ENCODE assay signal across 10 cellular contexts in the genomic region with DNA sequence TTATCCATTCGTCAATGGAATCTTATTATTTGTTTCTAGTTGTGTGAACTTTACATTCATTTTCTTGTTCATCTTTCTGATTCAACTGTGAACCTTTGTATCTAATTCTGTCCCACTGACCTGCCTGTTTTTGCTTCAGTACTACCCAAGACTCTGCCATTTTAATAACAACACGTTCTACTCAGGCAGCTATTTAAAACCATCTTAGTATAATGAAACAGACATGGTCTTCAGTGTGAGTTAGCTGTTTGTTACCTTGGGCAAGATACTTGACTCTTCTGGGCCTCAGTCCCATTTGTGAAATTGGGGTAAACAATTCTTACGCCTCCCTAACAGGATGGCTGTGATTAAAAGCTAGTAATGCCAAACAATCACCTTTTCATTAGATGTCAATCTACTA. TPM values are rescaled to one million over a fixed set of nuclear protein-coding genes. Genes with fewer than 3 reads are reported as not detected.
DNase-seq lines count a peak whose midpoint lies in the region; ATAC-seq, FAIRE-seq and TF ChIP-seq lines count a peak whose summit lies in the region.
"Had no signal": no experiment of that assay in that cellular context is flagged by ENCODE, and none has a peak within 500 bp of the region (broad histone marks: within the 10 kb centered on the region; RNA-seq: fewer than 3 reads in every experiment).

No MANE protein-coding gene starts in this region.

- POLR2A ChIA-PET in GM12878 (lab: Charles Lee), result interaction anchor here (1.1 kb wide), 1 partner anchor 143 kb away, joined by 3 read pairs; no protein-coding TSS in a partner anchor

- no peak for ATAC-seq in left cardiac atrium
- no peak for ATAC-seq in GM12878
- ATAC-seq in HG02870 (IDR thresholded peaks at IDR 0.05; ENCODE audit: unreplicated experiment), result no peak

- RAD21 ChIA-PET in GM12878 (lab: Charles Lee; ENCODE audit: unreplicated experiment), result interaction anchor here (0.9 kb wide), 2 partner anchors 54 to 315 kb away, joined by 3 to 4 read pairs; no protein-coding TSS in a partner anchor

- SMC1A ChIA-PET in GM12878 (lab: Charles Lee; ENCODE audit: uncharacterized antibody, unreplicated experiment), result interaction anchor here (0.7 to 1.0 kb wide), 2 partner anchors 8 to 10 kb away, joined by 3 read pairs; no protein-coding TSS in a partner anchor

- H3K4me3 ChIP-seq in right atrium auricular region (peak overlapping the region; percentile 66 to 87), GM12878 (peak overlapping the region; percentile 96), mesendoderm (ENCODE audit: low read length) (peak overlapping the region; percentile 34), vagina (peak overlapping the region; percentile 55 to 86)

- TF ChIP-seq CTCF in right atrium auricular region (IDR thresholded peaks at IDR 0.05) (no peak), GM12878 (IDR thresholded peaks at IDR 0.05 in 2 of 3, conservative IDR thresholded peaks at IDR 0.05 in 1 of 3; ENCODE audit: control insufficient read depth in 2 of 3, extremely low read depth in 1 of 3, insufficient read depth in 1 of 3, low read depth in 3 of 3, low read length in 3 of 3) (no peak), vagina (IDR thresholded peaks at IDR 0.05) (no peak), GM13977 (IDR thresholded peaks at IDR 0.05; ENCODE audit: extremely low read depth, insufficient read depth, missing control alignments) (no peak)

- H3K23ac ChIP-seq in mesendoderm (ENCODE audit: low read length), result no peak overlapping the region

- CTCF ChIA-PET in GM12878 (lab: Yijun Ruan, JAX), result interaction anchor here (0.5 to 1.4 kb wide), 4 partner anchors 55 to 1577 kb away, joined by 3 to 4 read pairs (median 4); a partner anchor contains a TSS

- WGBS in GM12878 (ENCODE audit: insufficient coverage, insufficient replicate concordance, low lambda C conversion rate, missing lambda C conversion rate), result 2% methylated on average over 3 of the region's 3 CpGs
- no CpG with 5 or more reads among the region's 3 CpGs for WGBS in mesendoderm (ENCODE audit: extremely low coverage, insufficient coverage, low lambda C conversion rate)

- peak overlapping the region; percentile 54 for H3K56ac ChIP-seq in mesendoderm (ENCODE audit: low read length)

- intact Hi-C loops in left cardiac atrium (cut with DNase I), result loop anchor here in 1 of 2 donors (5.0 kb wide), 1 partner anchor 37 kb away; no protein-coding TSS in a partner anchor
- intact Hi-C loops in GM12878 (cut with micrococcal nuclease; ENCODE audit: unreplicated experiment), result loop anchor here (5.0 kb wide), 2 partner anchors 53 to 523 kb away; a partner anchor contains a TSS
- intact Hi-C loops in vagina (cut with DNase I), result no loop called here

- TF ChIP-seq RAD21 in GM12878 (IDR thresholded peaks at IDR 0.05; ENCODE audit: insufficient read depth, low read depth, low read length), result no peak

- H2BK15ac ChIP-seq in mesendoderm (replicated peaks; ENCODE audit: low read depth), result no peak overlapping the region

- H3K36me3 ChIP-seq in right atrium auricular region (no peaks in the 10 kb centered on the region), GM12878 (ENCODE audit: control insufficient read depth in 2 of 2, insufficient read depth in 2 of 2, low read length in 1 of 2) (0 out of 4 replicates have a peak, but pooled peaks cover 0 to 5% of the 10 kb centered on the region in 2 experiments), mesendoderm (ENCODE audit: control insufficient read depth, insufficient read depth, low read length) (no peaks in the 10 kb centered on the region), vagina (no peaks in the 10 kb centered on the region)

- no peak overlapping the region for H3K18ac ChIP-seq in mesendoderm (ENCODE audit: low read length)

- no peaks in the 10 kb centered on the region for H3K27me3 ChIP-seq in right atrium auricular region
- H3K27me3 ChIP-seq in GM12878 (replicated peaks in 1 of 2; ENCODE audit: control insufficient read depth in 2 of 2, insufficient read depth in 2 of 2, low read length in 1 of 2), result no peaks in the 10 kb centered on the region
- H3K27me3 ChIP-seq in mesendoderm (ENCODE audit: insufficient read depth, low read length, poor library complexity), result no peaks in the 10 kb centered on the region
- H3K27me3 ChIP-seq in vagina, result no peaks in the 10 kb centered on the region

- peaks cover 71% of the 10 kb centered on the region for H3K79me2 ChIP-seq in GM12878 (ENCODE audit: control insufficient read depth, insufficient read depth, low read length)
- peaks cover 51% of the 10 kb centered on the region for H3K79me2 ChIP-seq in mesendoderm (ENCODE audit: control insufficient read depth, insufficient read depth, low read length)

- DNase-seq in right atrium auricular region (ENCODE audit: low spot score), result no peak
- no peak for DNase-seq in left cardiac atrium
- DNase-seq in GM12878 (ENCODE audit: low read depth, low spot score), result no peak
- no peak for DNase-seq in mesendoderm
- DNase-seq in vagina (ENCODE audit: extremely low spot score in 2 of 2), result no peak
- DNase-seq in NK-92 (lab: John Stamatoyannopoulos, UW; ENCODE audit: unreplicated experiment), result no peak
- DNase-seq in GM13977 (ENCODE audit: low spot score), result no peak
- DNase-seq: amniotic stem cell had no signal

- peaks cover 0 to 56% of the 10 kb centered on the region in 2 donors for H3K4me1 ChIP-seq in right atrium auricular region
- peaks cover 21% of the 10 kb centered on the region for H3K4me1 ChIP-seq in GM12878 (ENCODE audit: control insufficient read depth, insufficient read depth, low read length)
- peaks cover 7% of the 10 kb centered on the region for H3K4me1 ChIP-seq in mesendoderm (ENCODE audit: control insufficient read depth, low read depth, low read length)
- H3K4me1 ChIP-seq in vagina, result peaks cover 61% of the 10 kb centered on the region

- no peak overlapping the region for H2AK5ac ChIP-seq in mesendoderm (ENCODE audit: low read length)

- no peak overlapping the region for H2AFZ ChIP-seq in GM12878 (ENCODE audit: control insufficient read depth, low read depth, low read length)

- H2BK120ac ChIP-seq in mesendoderm (ENCODE audit: low read depth, low read length), result no peak overlapping the region

- H3K4me2 ChIP-seq in GM12878 (ENCODE audit: control insufficient read depth, insufficient read depth), result peak overlapping the region; percentile 96
- peak overlapping the region; percentile 72 for H3K4me2 ChIP-seq in mesendoderm (ENCODE audit: low read length)

- H3K4ac ChIP-seq in mesendoderm (ENCODE audit: low read depth, low read length), result no peak overlapping the region

- in situ Hi-C loops in GM12878 (cut with MboI) (no loop called here), GM13977 (cut with MboI; ENCODE audit: low pct_unique_long_range_greater_than_20kb, low sequenced_read_pairs, unreplicated experiment) (no loop called here)

- TF ChIP-seq POLR2A in GM12878 (IDR thresholded peaks at IDR 0.05; ENCODE audit: low read depth, low read length) (no peak), vagina (IDR thresholded peaks at IDR 0.05) (no peak)

- H2BK5ac ChIP-seq in mesendoderm (ENCODE audit: low read length), result no peak overlapping the region

- H4K8ac ChIP-seq in mesendoderm (ENCODE audit: low read depth, low read length), result no peak overlapping the region

- H3K9ac ChIP-seq in GM12878 (ENCODE audit: control insufficient read depth, insufficient read depth, low read length), result peak overlapping the region; percentile 94
- H3K9ac ChIP-seq in mesendoderm (ENCODE audit: low read length), result peak overlapping the region; percentile 96

- H3K27ac ChIP-seq in right atrium auricular region, result peak overlapping the region; percentile 96 to 97
- H3K27ac ChIP-seq in GM12878 (ENCODE audit: control insufficient read depth, insufficient read depth), result peak overlapping the region; percentile 93
- H3K27ac ChIP-seq in mesendoderm (ENCODE audit: low read depth, low read length), result no peak overlapping the region
- H3K27ac ChIP-seq in vagina, result peak overlapping the region; percentile 94

- peaks cover 13% of the 10 kb centered on the region for H3K79me1 ChIP-seq in mesendoderm (ENCODE audit: low read length)

- FAIRE-seq in GM12878 (lab: Jason Lieb, UNC), result no peak

- no peak overlapping the region for H4K5ac ChIP-seq in mesendoderm (ENCODE audit: low read length)

- no TSS peak for BruUV-seq in GM12878 (replicated peaks; lab: Mats Ljungman, UMichigan)

- TF ChIP-seq EP300 in GM12878 (IDR thresholded peaks at IDR 0.05; ENCODE audit: borderline replicate concordance in 1 of 2, control insufficient read depth in 1 of 2, low read depth in 2 of 2, low read length in 2 of 2), result no peak

- H4K20me1 ChIP-seq in GM12878 (ENCODE audit: control insufficient read depth, insufficient read depth), result peaks cover 15% of the 10 kb centered on the region; the same call in 1 of the 2 replicates

- H3K9me3 ChIP-seq in right atrium auricular region (no peaks in the 10 kb centered on the region), GM12878 (replicated peaks; ENCODE audit: control insufficient read depth, insufficient read depth, low read length) (no peaks in the 10 kb centered on the region; the same call in 2 of the 3 replicates), vagina (no peaks in the 10 kb centered on the region)

RNA-seq across cellular contexts. Expression of a gene that starts 1.6 kb away (rescaled TPM):
- total RNA-seq in right atrium auricular region (100 to 1,000 TPM; 116 to 206 TPM), left cardiac atrium (100 to 1,000 TPM; 100 to 128 TPM), GM12878 (2014; rRNA removed) (90.4 and 92.4 TPM in 2 replicates), GM12878 (2014; rRNA removed; fragmentation: Illumina TruSeq; extraction: Trizol) (75.4 and 76.9 TPM in 2 replicates), GM12878 (2021) (62.0 and 70.8 TPM in 2 replicates), vagina (51.3 TPM)
- total RNA-seq in GM12878 (2013; cell fraction: nucleolus; rRNA removed), result 81.8 and 91.0 TPM in 2 replicates
- 24.3 TPM for polyA plus RNA-seq in GM12878 (2011; ENCODE audit: low read depth)
- polyA plus RNA-seq in GM12878 (2011; rRNA removed) (89.6 and 133 TPM in 2 replicates), GM12878 (2014; fragmentation: Illumina TruSeq; extraction: Trizol) (77.0 and 87.6 TPM in 2 replicates), GM12878 (2014; fragmentation: Nextera tagmentation; extraction: Ambion mirVana) (10 to 100 TPM; 17.5 to 38.9 TPM), GM12878 (2014; rRNA removed) (54.1 and 57.1 TPM in 2 replicates), GM12878 (2016; fragmentation: Nextera tagmentation; extraction: Ambion mirVana) (10 to 100 TPM; 73.0 to 73.1 TPM)
- polyA plus RNA-seq in GM12878 (2011; cell fraction: cytosol; rRNA removed), result 40.1 and 43.1 TPM in 2 replicates
- 33.3 and 35.5 TPM in 2 replicates for polyA plus RNA-seq in GM12878 (2011; cell fraction: nucleus; rRNA removed)
- polyA plus RNA-seq in GM12878 (2012), result 43.7 and 47.7 TPM in 2 replicates
- polyA minus RNA-seq in GM12878 (2011; rRNA and poly(A)+ RNA removed), result 60.2 and 93.3 TPM in 2 replicates
- 41.0 and 48.2 TPM in 2 replicates for polyA minus RNA-seq in GM12878 (2011; cell fraction: cytosol; rRNA and poly(A)+ RNA removed)
- 28.3 and 41.4 TPM in 2 replicates for polyA minus RNA-seq in GM12878 (2011; cell fraction: nucleus; rRNA and poly(A)+ RNA removed)
- polyA plus RNA-seq in mesendoderm (2013, experiment 1 of 2), result 25.5 TPM
- polyA plus RNA-seq in mesendoderm (2013, experiment 2 of 2), result 24.7 TPM

RNA-seq across cellular contexts. Expression of a gene that starts 42.0 kb away (rescaled TPM):
- total RNA-seq in right atrium auricular region (10 to 100 TPM in 1 of 2 donors, 1 to 10 TPM in 1; 7.3 to 30.2 TPM), left cardiac atrium (10 to 100 TPM; 19.0 to 33.0 TPM), GM12878 (2014; rRNA removed) (0.56 and 0.98 TPM in 2 replicates), GM12878 (2014; rRNA removed; fragmentation: Illumina TruSeq; extraction: Trizol) (0.92 and 1.2 TPM in 2 replicates), GM12878 (2021) (1.1 and 1.2 TPM in 2 replicates), vagina (3.9 TPM)
- 0.81 and 0.98 TPM in 2 replicates for total RNA-seq in GM12878 (2013; cell fraction: nucleolus; rRNA removed)
- 2.1 TPM for polyA plus RNA-seq in GM12878 (2011; ENCODE audit: low read depth)
- polyA plus RNA-seq in GM12878 (2011; rRNA removed) (1.1 and 1.3 TPM in 2 replicates), GM12878 (2014; fragmentation: Illumina TruSeq; extraction: Trizol) (0.82 and 1.1 TPM in 2 replicates), GM12878 (2014; fragmentation: Nextera tagmentation; extraction: Ambion mirVana) (1 to 10 TPM in 1 of 2 experiments, under 1 TPM in 1; 0.90 to 2.3 TPM), GM12878 (2014; rRNA removed) (0.78 and 0.84 TPM in 2 replicates), GM12878 (2016; fragmentation: Nextera tagmentation; extraction: Ambion mirVana) (1 to 10 TPM; 1.2 to 2.7 TPM)
- 0.52 and 0.70 TPM in 2 replicates for polyA plus RNA-seq in GM12878 (2011; cell fraction: cytosol; rRNA removed)
- polyA plus RNA-seq in GM12878 (2011; cell fraction: nucleus; rRNA removed), result 1.1 and 1.8 TPM in 2 replicates
- polyA plus RNA-seq in GM12878 (2012), result 1.9 and 4.4 TPM in 2 replicates
- 1.3 TPM in 1 of 2 replicates, not detected in the other for polyA minus RNA-seq in GM12878 (2011; rRNA and poly(A)+ RNA removed)
- not detected in 2 replicates for polyA minus RNA-seq in GM12878 (2011; cell fraction: cytosol; rRNA and poly(A)+ RNA removed)
- polyA minus RNA-seq in GM12878 (2011; cell fraction: nucleus; rRNA and poly(A)+ RNA removed), result 0.60 and 0.86 TPM in 2 replicates
- polyA plus RNA-seq in mesendoderm (2013, experiment 1 of 2), result 0.48 TPM
- polyA plus RNA-seq in mesendoderm (2013, experiment 2 of 2), result 0.76 TPM
- total RNA-seq: LHCN-M2 had no signal

RNA-seq across cellular contexts. Expression of a gene that starts 54.0 kb away (rescaled TPM):
- total RNA-seq in right atrium auricular region (1 to 10 TPM; 5.9 to 9.4 TPM), left cardiac atrium (10 to 100 TPM; 10.9 to 13.4 TPM), GM12878 (2014; rRNA removed) (20.7 and 26.5 TPM in 2 replicates), GM12878 (2014; rRNA removed; fragmentation: Illumina TruSeq; extraction: Trizol) (23.4 and 26.3 TPM in 2 replicates), GM12878 (2021) (20.7 and 21.3 TPM in 2 replicates), vagina (6.9 TPM)
- 46.8 and 50.1 TPM in 2 replicates for total RNA-seq in GM12878 (2013; cell fraction: nucleolus; rRNA removed)
- 5.1 TPM for polyA plus RNA-seq in GM12878 (2011; ENCODE audit: low read depth)
- polyA plus RNA-seq in GM12878 (2011; rRNA removed) (24.1 and 32.5 TPM in 2 replicates), GM12878 (2014; fragmentation: Illumina TruSeq; extraction: Trizol) (9.8 and 25.8 TPM in 2 replicates), GM12878 (2014; fragmentation: Nextera tagmentation; extraction: Ambion mirVana) (10 to 100 TPM; 59.9 to 70.0 TPM), GM12878 (2014; rRNA removed) (31.2 and 44.0 TPM in 2 replicates), GM12878 (2016; fragmentation: Nextera tagmentation; extraction: Ambion mirVana) (10 to 100 TPM; 59.1 to 64.3 TPM)
- polyA plus RNA-seq in GM12878 (2011; cell fraction: cytosol; rRNA removed), result 26.8 and 30.7 TPM in 2 replicates
- 13.0 and 14.0 TPM in 2 replicates for polyA plus RNA-seq in GM12878 (2011; cell fraction: nucleus; rRNA removed)
- polyA plus RNA-seq in GM12878 (2012), result 17.8 and 33.7 TPM in 2 replicates
- polyA minus RNA-seq in GM12878 (2011; rRNA and poly(A)+ RNA removed), result 14.3 and 16.5 TPM in 2 replicates
- polyA minus RNA-seq in GM12878 (2011; cell fraction: cytosol; rRNA and poly(A)+ RNA removed), result 7.6 and 16.3 TPM in 2 replicates
- polyA minus RNA-seq in GM12878 (2011; cell fraction: nucleus; rRNA and poly(A)+ RNA removed), result 22.2 and 39.7 TPM in 2 replicates
- polyA plus RNA-seq in mesendoderm (2013, experiment 1 of 2), result 8.8 TPM
- polyA plus RNA-seq in mesendoderm (2013, experiment 2 of 2), result 9.7 TPM

Comparison
In these comparisons a context has a peak if more than half of its experiments do, and no peak if none do; other contexts are left out.
1. H3K4me3 ChIP-seq: peak in every context shown above with its lines; median percentile 96 in GM12878; 76 in right atrium auricular region; 70 in vagina; 34 in mesendoderm.